7 cellular contexts compared by ENCODE assay signal in the genomic region with DNA sequence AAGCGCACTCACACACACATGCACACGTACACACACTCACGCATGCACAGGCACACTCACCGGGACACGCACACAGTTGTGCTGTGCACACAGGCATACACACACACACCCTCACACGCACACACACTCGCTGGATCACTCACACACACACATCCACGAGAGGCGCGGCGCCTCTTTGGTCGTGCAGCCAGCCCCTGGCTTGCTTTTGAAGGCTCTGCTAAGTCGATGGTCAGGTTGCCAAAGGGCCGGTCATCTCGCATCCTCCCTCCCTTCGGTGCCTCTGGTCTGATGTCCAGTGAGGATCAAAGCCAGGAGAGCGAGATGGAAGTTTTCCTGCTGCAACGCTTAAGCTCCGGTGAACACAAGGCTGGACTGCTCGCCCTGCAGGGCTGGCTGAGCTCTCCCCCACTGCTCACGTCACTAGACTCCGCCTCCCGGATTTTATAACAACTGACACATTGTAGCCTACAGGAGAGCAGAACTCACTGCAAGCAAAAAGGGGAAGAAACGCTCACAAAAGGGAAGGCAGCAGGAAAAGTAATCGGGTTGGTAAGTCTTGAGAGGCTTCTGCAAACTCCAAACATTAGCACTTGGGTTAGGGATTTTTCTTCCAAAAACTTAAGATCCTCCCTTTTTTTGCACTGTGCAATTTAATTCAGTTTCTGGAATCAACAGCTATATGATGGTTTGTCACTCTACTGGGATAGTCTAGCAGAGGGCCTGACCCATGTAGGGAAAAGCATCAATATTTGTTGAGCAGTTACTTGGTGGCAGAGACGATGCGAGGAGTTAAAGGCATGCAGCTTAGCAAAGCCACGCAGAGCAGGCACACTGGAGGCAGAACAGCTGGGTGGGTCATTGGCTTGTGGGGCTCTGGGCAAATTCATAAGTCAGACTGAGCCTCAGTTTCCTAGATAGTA. TPM values are rescaled to one million over a fixed set of nuclear protein-coding genes. Genes with fewer than 3 reads are reported as not detected.
DNase-seq lines count a peak whose midpoint lies in the region; ATAC-seq, FAIRE-seq and TF ChIP-seq lines count a peak whose summit lies in the region.

A gene (minus strand): TSS at position 374 of the 920 bp plus-strand sequence. CDS start 695 bp downstream, outside the sequence.

- H3K36me3 ChIP-seq in K562 (ENCODE audit: control insufficient read depth, insufficient read depth, low read length): no peaks in the 10 kb centered on the region

- in situ Hi-C loops in K562 (cut with MboI): no loop called here

- peak; percentile 44 to 61 for DNase-seq in NCI-H1930 (lab: John Stamatoyannopoulos, UW)
- peak; percentile 73 for DNase-seq in T1000 (lab: John Stamatoyannopoulos, UW)
- DNase-seq in K562 (ENCODE audit: extremely low read depth in 1 of 4, low spot score in 3 of 4): peak; percentile 80 to 82 (median 82)
- peak; percentile 87 for DNase-seq in iPS DF 19.7 (ENCODE audit: low read depth, low spot score)
- peak; percentile 91 for DNase-seq in sciatic nerve (ENCODE audit: low spot score)

- no peak within 1 kb of the TSS for H3K27ac ChIP-seq in K562 (ENCODE audit: extremely low read depth, low read depth, low read length)

- peak within 1 kb of the TSS; percentile 64 for H2AFZ ChIP-seq in K562 (ENCODE audit: low read depth, low read length)

- FAIRE-seq in K562 (lab: Jason Lieb, UNC): peak; percentile 97

- 0 out of 2 replicates have a peak, but pooled peaks have one; percentile 17 for TF ChIP-seq EP300 in K562 (IDR thresholded peaks at IDR 0.05; ENCODE audit: low read length)

- H3K27me3 ChIP-seq in K562 (ENCODE audit: control insufficient read depth in 2 of 2, insufficient read depth in 2 of 2, low read length in 2 of 2): peaks cover 24 to 48% of the 10 kb centered on the region in 2 experiments

- H3K9ac ChIP-seq in K562 (ENCODE audit: insufficient read depth in 1 of 2, low read depth in 2 of 2, low read length in 2 of 2): peak within 1 kb of the TSS in 1 of 2 experiments; percentile 87; a peak in 2 of 4 replicates

- intact Hi-C loops in K562 (cut with micrococcal nuclease): no loop called here
- intact Hi-C loops in sciatic nerve (cut with DNase I): no loop called here

- H3K79me2 ChIP-seq in K562 (ENCODE audit: control insufficient read depth, insufficient read depth, low read length): no peaks in the 10 kb centered on the region

- peak within 1 kb of the TSS; percentile 70 for H3K4me2 ChIP-seq in K562 (ENCODE audit: insufficient read depth, low read length)

- H4K20me1 ChIP-seq in K562 (replicated peaks; ENCODE audit: control insufficient read depth, insufficient read depth, low read length): no peaks in the 10 kb centered on the region

- H3K9me3 ChIP-seq in K562 (replicated peaks; ENCODE audit: control insufficient read depth, insufficient read depth, low read depth, low read length): no peaks in the 10 kb centered on the region

- TF ChIP-seq POLR2A in K562 (conservative IDR thresholded peaks at IDR 0.05): no peak

- TF ChIP-seq RAD21 in K562 (CRISPR knock-in tag; conservative IDR thresholded peaks at IDR 0.05 in 1 of 2, IDR thresholded peaks at IDR 0.05 in 1 of 2): peak; percentile 10 to 16; a peak in 1 of 4 replicates

- CTCF ChIA-PET in K562 (lab: Yijun Ruan, JAX; ENCODE audit: low intra/inter-chr PET ratio): interaction anchor here (0.6 kb wide), 1 partner anchor 77 kb away, joined by 3 read pairs; no protein-coding TSS in a partner anchor

- no peaks in the 10 kb centered on the region for H3K9me1 ChIP-seq in K562 (ENCODE audit: control insufficient read depth, insufficient read depth, low read length)

- no peak within 1 kb of the TSS for H3K4me3 ChIP-seq in K562

- BruUV-seq in K562 (replicated peaks; lab: Mats Ljungman, UMichigan): no TSS peak

- peak; percentile 38 to 52 (median 44); a peak in 5 of 6 replicates for TF ChIP-seq CTCF in K562 (IDR thresholded peaks at IDR 0.05 in 2 of 3, conservative IDR thresholded peaks at IDR 0.05 in 1 of 3; ENCODE audit: insufficient read depth in 2 of 3, low read depth in 1 of 3, low read length in 3 of 3)

- POLR2A ChIA-PET in K562 (lab: Yijun Ruan, JAX): interaction anchor here (1.5 kb wide), 2 partner anchors 9 kb away, joined by 4 to 5 read pairs; no protein-coding TSS in a partner anchor

- 7% methylated on average over 28 of the region's 28 CpGs for WGBS in K562 (ENCODE audit: insufficient coverage, low coverage, missing lambda C conversion rate)

- ATAC-seq in GM18499 (IDR thresholded peaks at IDR 0.05; ENCODE audit: insufficient read depth, unreplicated experiment): peak; percentile 100
- ATAC-seq in HG02970 (IDR thresholded peaks at IDR 0.05; ENCODE audit: low FRiP score, unreplicated experiment): peak; percentile 97
- peak; percentile 100 for ATAC-seq in K562
- peak; percentile 99 for ATAC-seq in sciatic nerve

- peaks cover 0 to 6% of the 10 kb centered on the region in 2 experiments; a peak in 3 of 5 replicates for H3K4me1 ChIP-seq in K562 (replicated peaks in 1 of 2; ENCODE audit: control insufficient read depth in 2 of 2, insufficient read depth in 2 of 2, low read length in 2 of 2)

TF ChIP-seq in K562, 482 proteins besides CTCF, POLR2A, EP300 and RAD21 (continues in another document):
- TF ChIP-seq STAT5B (CRISPR knock-in tag; IDR thresholded peaks at IDR 0.05): no peak
- TF ChIP-seq, protein P1, sequence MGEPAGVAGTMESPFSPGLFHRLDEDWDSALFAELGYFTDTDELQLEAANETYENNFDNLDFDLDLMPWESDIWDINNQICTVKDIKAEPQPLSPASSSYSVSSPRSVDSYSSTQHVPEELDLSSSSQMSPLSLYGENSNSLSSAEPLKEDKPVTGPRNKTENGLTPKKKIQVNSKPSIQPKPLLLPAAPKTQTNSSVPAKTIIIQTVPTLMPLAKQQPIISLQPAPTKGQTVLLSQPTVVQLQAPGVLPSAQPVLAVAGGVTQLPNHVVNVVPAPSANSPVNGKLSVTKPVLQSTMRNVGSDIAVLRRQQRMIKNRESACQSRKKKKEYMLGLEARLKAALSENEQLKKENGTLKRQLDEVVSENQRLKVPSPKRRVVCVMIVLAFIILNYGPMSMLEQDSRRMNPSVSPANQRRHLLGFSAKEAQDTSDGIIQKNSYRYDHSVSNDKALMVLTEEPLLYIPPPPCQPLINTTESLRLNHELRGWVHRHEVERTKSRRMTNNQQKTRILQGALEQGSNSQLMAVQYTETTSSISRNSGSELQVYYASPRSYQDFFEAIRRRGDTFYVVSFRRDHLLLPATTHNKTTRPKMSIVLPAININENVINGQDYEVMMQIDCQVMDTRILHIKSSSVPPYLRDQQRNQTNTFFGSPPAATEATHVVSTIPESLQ (CRISPR knock-in tag; IDR thresholded peaks at IDR 0.05): no peak
- TF ChIP-seq BMI1 (IDR thresholded peaks at IDR 0.05; ENCODE audit: low read length): no peak
- no peak for TF ChIP-seq FOXA3 (CRISPR knock-in tag; conservative IDR thresholded peaks at IDR 0.05 in 1 of 2, IDR thresholded peaks at IDR 0.05 in 1 of 2)
- no peak for TF ChIP-seq ZZZ3 (IDR thresholded peaks at IDR 0.05)
- TF ChIP-seq ZNF644 (tag; IDR thresholded peaks at IDR 0.05; ENCODE audit: low read depth): no peak
- no peak for TF ChIP-seq MCM5 (IDR thresholded peaks at IDR 0.05; ENCODE audit: low read depth)
- TF ChIP-seq ATF7 (IDR thresholded peaks at IDR 0.05): peak; percentile 31
- no peak for TF ChIP-seq SRSF7 (optimal IDR thresholded peaks at IDR 0.05; ENCODE audit: low read depth, low read length)
- TF ChIP-seq, protein P2, sequence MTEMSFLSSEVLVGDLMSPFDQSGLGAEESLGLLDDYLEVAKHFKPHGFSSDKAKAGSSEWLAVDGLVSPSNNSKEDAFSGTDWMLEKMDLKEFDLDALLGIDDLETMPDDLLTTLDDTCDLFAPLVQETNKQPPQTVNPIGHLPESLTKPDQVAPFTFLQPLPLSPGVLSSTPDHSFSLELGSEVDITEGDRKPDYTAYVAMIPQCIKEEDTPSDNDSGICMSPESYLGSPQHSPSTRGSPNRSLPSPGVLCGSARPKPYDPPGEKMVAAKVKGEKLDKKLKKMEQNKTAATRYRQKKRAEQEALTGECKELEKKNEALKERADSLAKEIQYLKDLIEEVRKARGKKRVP (CRISPR knock-in tag; IDR thresholded peaks at IDR 0.05): no peak
- no peak for TF ChIP-seq NCOA2 (IDR thresholded peaks at IDR 0.05; ENCODE audit: partially characterized antibody in 2 of 2)
- TF ChIP-seq ZBED1 (IDR thresholded peaks at IDR 0.05): no peak
- no peak for TF ChIP-seq CBX8 (IDR thresholded peaks at IDR 0.05; ENCODE audit: borderline replicate concordance, extremely low read depth, low read depth, low read length, poor library complexity, severe bottlenecking)
- TF ChIP-seq ARNT (IDR thresholded peaks at IDR 0.05): no peak
- TF ChIP-seq NFXL1 (CRISPR knock-in tag; IDR thresholded peaks at IDR 0.05): no peak
- no peak for TF ChIP-seq RBM17 (IDR thresholded peaks at IDR 0.05; ENCODE audit: borderline replicate concordance, low read depth, low read length)
- TF ChIP-seq ZNF785 (CRISPR knock-in tag; IDR thresholded peaks at IDR 0.05): no peak

RNA-seq across cellular contexts. Expression of the gene that starts here (rescaled TPM):
- 0.81 and 2.2 TPM in 2 replicates for total RNA-seq in K562 (2011; cell fraction: chromatin; rRNA removed; ENCODE audit: low replicate concordance)
- total RNA-seq in K562 (2011; cell fraction: nucleolus; rRNA removed): 1.6 TPM in 1 of 2 replicates, not detected in the other
- total RNA-seq in K562 (2011; cell fraction: nucleoplasm; rRNA removed): 0.66 and 2.1 TPM in 2 replicates
- total RNA-seq in K562 (2014; rRNA removed): 0.20 TPM in 1 of 2 replicates, not detected in the other
- 0.33 and 0.61 TPM in 2 replicates for total RNA-seq in K562 (2014; rRNA removed; fragmentation: Illumina TruSeq; extraction: Trizol)
- total RNA-seq in K562 (2015; rRNA removed; fragmentation: Illumina TruSeq; extraction: Trizol): 0.11 and 0.38 TPM in 2 replicates
- total RNA-seq in K562 (2021): 0.16 and 0.35 TPM in 2 replicates
- polyA plus RNA-seq in K562 (2011; rRNA removed): 0.69 and 0.85 TPM in 2 replicates
- 0.30 and 0.31 TPM in 2 replicates for polyA plus RNA-seq in K562 (2011; cell fraction: cytosol; rRNA removed)
- 0.54 and 0.91 TPM in 2 replicates for polyA plus RNA-seq in K562 (2011; cell fraction: nucleus; rRNA removed)
- 0.42 and 0.78 TPM in 2 replicates for polyA plus RNA-seq in K562 (2012)
- 0.46 TPM in 1 of 2 replicates, not detected in the other for polyA plus RNA-seq in K562 (2014; fragmentation: Illumina TruSeq; extraction: Trizol)
- under 1 TPM; 0.29 to 0.35 TPM for polyA plus RNA-seq in K562 (2014; fragmentation: Nextera tagmentation; extraction: Ambion mirVana)
- polyA plus RNA-seq in K562 (2014; rRNA removed): 1.0 TPM in 1 of 2 replicates, not detected in the other
- polyA minus RNA-seq in K562 (2011; rRNA and poly(A)+ RNA removed): 0.18 TPM in 1 of 2 replicates, not detected in the other
- not detected in 2 replicates for polyA minus RNA-seq in K562 (2011; cell fraction: cytosol; rRNA and poly(A)+ RNA removed)
- 1.8 and 2.8 TPM in 2 replicates for polyA minus RNA-seq in K562 (2011; cell fraction: nucleus; rRNA and poly(A)+ RNA removed)
- 14.4 TPM for total RNA-seq in sciatic nerve
